In genomic region chr10:101777857-101778145, GRCh38 we compare ENCODE assay signal across 18 cellular contexts. TPM values are rescaled to one million over a fixed set of nuclear protein-coding genes. Genes with fewer than 3 reads are reported as not detected.
DNase-seq lines count a peak whose midpoint lies in the region; ATAC-seq and TF ChIP-seq lines count a peak whose summit lies in the region.
"Had no signal": no experiment of that assay in that cellular context is flagged by ENCODE, and none has a peak within 500 bp of the region (broad histone marks: within the 10 kb centered on the region; RNA-seq: fewer than 3 reads in every experiment).

No MANE protein-coding gene starts in this region.

- peaks cover 47% of the 10 kb centered on the region for H3K4me1 Mint-ChIP-seq in activated naive CD4-positive, alpha-beta T cell treated with anti-CD3 and anti-CD28 coated beads, Interleukin-2, amount 50 U/mL, for 24 hours
- H3K4me1 Mint-ChIP-seq in memory B cell, result peaks cover 35% of the 10 kb centered on the region
- peaks cover 39% of the 10 kb centered on the region for H3K4me1 Mint-ChIP-seq in type B pancreatic cell (ENCODE audit: unreplicated experiment)

- H3K27me3 Mint-ChIP-seq in activated naive CD4-positive, alpha-beta T cell treated with anti-CD3 and anti-CD28 coated beads, Interleukin-2, amount 50 U/mL, for 24 hours, result peaks cover 36% of the 10 kb centered on the region
- peaks cover 28% of the 10 kb centered on the region for H3K27me3 Mint-ChIP-seq in memory B cell
- peaks cover 64% of the 10 kb centered on the region for H3K27me3 Mint-ChIP-seq in type B pancreatic cell

- H3K27me3 ChIP-seq in RWPE2 (ENCODE audit: insufficient read depth, poor library complexity, severe bottlenecking) (peaks cover 42% of the 10 kb centered on the region), ovary (no peaks in the 10 kb centered on the region)

- no peaks in the 10 kb centered on the region for H3K9me3 Mint-ChIP-seq in activated naive CD4-positive, alpha-beta T cell treated with anti-CD3 and anti-CD28 coated beads, Interleukin-2, amount 50 U/mL, for 24 hours
- H3K9me3 Mint-ChIP-seq in memory B cell (no peaks in the 10 kb centered on the region), type B pancreatic cell (no peaks in the 10 kb centered on the region)
- H3K9me3 Mint-ChIP-seq: activated T-cell treated with anti-CD3 and anti-CD28 coated beads, Interleukin-2, amount 50 U/mL, for 72 hours had no signal

- H3K36me3 ChIP-seq in RWPE2 (ENCODE audit: low read depth), result peaks cover 4% of the 10 kb centered on the region; the same call in 1 of the 2 replicates
- H3K36me3 ChIP-seq in ovary, result no peaks in the 10 kb centered on the region
- H3K36me3 ChIP-seq: prostate gland had no signal

- peaks cover 4% of the 10 kb centered on the region for H3K4me1 ChIP-seq in RWPE2 (ENCODE audit: insufficient read depth, poor library complexity, severe bottlenecking)
- peaks cover 17% of the 10 kb centered on the region for H3K4me1 ChIP-seq in ovary (ENCODE audit: insufficient read depth)

- TF ChIP-seq CTCF in RWPE2 (IDR thresholded peaks at IDR 0.05; ENCODE audit: poor library complexity, severe bottlenecking) (no peak), type B pancreatic cell (conservative IDR thresholded peaks at IDR 0.05) (no peak), ovary (IDR thresholded peaks at IDR 0.05) (no peak)

- intact Hi-C loops in ovary (cut with DNase I), result loop anchor here (5.0 to 10.0 kb wide), 6 partner anchors 173 to 563 kb away; no protein-coding TSS in a partner anchor

- H3K27ac ChIP-seq in RWPE2 (ENCODE audit: poor library complexity, severe bottlenecking) (no peak overlapping the region), ovary (no peak overlapping the region)
- H3K27ac ChIP-seq: epithelial cell of prostate, prostate gland had no signal

- H3K4me3 ChIP-seq in RWPE2 (ENCODE audit: severe bottlenecking), result no peak overlapping the region
- no peak overlapping the region for H3K4me3 ChIP-seq in ovary
- H3K4me3 ChIP-seq: prostate gland had no signal

- no peak for TF ChIP-seq EP300 in ovary (IDR thresholded peaks at IDR 0.05)

- peaks cover 11% of the 10 kb centered on the region for H3K36me3 Mint-ChIP-seq in activated naive CD4-positive, alpha-beta T cell treated with anti-CD3 and anti-CD28 coated beads, Interleukin-2, amount 50 U/mL, for 24 hours
- H3K36me3 Mint-ChIP-seq in memory B cell, result no peaks in the 10 kb centered on the region
- H3K36me3 Mint-ChIP-seq in type B pancreatic cell, result peaks cover 10% of the 10 kb centered on the region

- ATAC-seq in RWPE2 (ENCODE audit: low read depth), result 0 out of 3 replicates have a peak, but pooled peaks have one; percentile 15
- ATAC-seq in memory B cell (ENCODE audit: low read depth), result no peak
- no peak for ATAC-seq in GM21423 (IDR thresholded peaks at IDR 0.05; ENCODE audit: unreplicated experiment)
- ATAC-seq: activated T-cell treated with anti-CD3 and anti-CD28 coated beads, Interleukin-2, amount 50 U/mL, for 72 hours had no signal

- TF ChIP-seq POLR2A in ovary (IDR thresholded peaks at IDR 0.05), result no peak

- no peak for DNase-seq in activated naive CD4-positive, alpha-beta T cell (lab: John Stamatoyannopoulos, UW)
- DNase-seq in RWPE2 (ENCODE audit: low spot score), result no peak
- no peak for DNase-seq in memory B cell (ENCODE audit: low spot score in 2 of 2)
- DNase-seq in type B pancreatic cell (ENCODE audit: extremely low spot score, unreplicated experiment), result no peak
- DNase-seq in RPMI8226, result no peak
- no peak for DNase-seq in ovary
- DNase-seq: activated T-cell treated with anti-CD3 and anti-CD28 coated beads, Interleukin-2, amount 50 U/mL, for 72 hours; amniotic stem cell; Calu3; GF-D8; SHP77 treated with DMSO at 0.1 percent for 48 hours; substantia nigra had no signal

- no peaks in the 10 kb centered on the region for H3K9me3 ChIP-seq in RWPE2 (ENCODE audit: severe bottlenecking)
- no peaks in the 10 kb centered on the region for H3K9me3 ChIP-seq in ovary
- H3K9me3 ChIP-seq: prostate gland had no signal

- peak overlapping the region; percentile 37 for H3K4me3 Mint-ChIP-seq in activated naive CD4-positive, alpha-beta T cell treated with anti-CD3 and anti-CD28 coated beads, Interleukin-2, amount 50 U/mL, for 24 hours
- H3K4me3 Mint-ChIP-seq in memory B cell (peak overlapping the region; percentile 41), type B pancreatic cell (peak overlapping the region; percentile 73)

- 78 to 100% (median 94%) methylated on average over 1 of the region's 1 CpG for WGBS in ovary, 3 donors

- no peak overlapping the region for H3K27ac Mint-ChIP-seq in activated naive CD4-positive, alpha-beta T cell treated with anti-CD3 and anti-CD28 coated beads, Interleukin-2, amount 50 U/mL, for 24 hours
- no peak overlapping the region for H3K27ac Mint-ChIP-seq in memory B cell
- no peak overlapping the region for H3K27ac Mint-ChIP-seq in type B pancreatic cell
- H3K27ac Mint-ChIP-seq: activated T-cell treated with anti-CD3 and anti-CD28 coated beads, Interleukin-2, amount 50 U/mL, for 72 hours had no signal

RNA-seq across cellular contexts. Expression of gene FGF8, which starts 1.9 kb away (rescaled TPM):
- total RNA-seq in type B pancreatic cell (ENCODE audit: low replicate concordance) (3.8 TPM in 1 of 2 replicates, not detected in the other), ovary (not detected)
- not detected for polyA plus RNA-seq in ovary
- total RNA-seq: Calu3, glomerular endothelial cell, mononuclear cell had no signal

RNA-seq across cellular contexts. Expression of gene NPM3, which starts 5.4 kb away (rescaled TPM):
- total RNA-seq in type B pancreatic cell (ENCODE audit: low replicate concordance) (47.2 and 63.6 TPM in 2 replicates), ovary (10 to 100 TPM; 23.1 to 64.8 (median 32.1) TPM)
- 10 to 100 TPM; 11.0 to 41.5 TPM for polyA plus RNA-seq in ovary

RNA-seq across cellular contexts. Expression of gene OGA, which starts 40.4 kb away (rescaled TPM):
- total RNA-seq in type B pancreatic cell (ENCODE audit: low replicate concordance) (99.5 and 99.6 TPM in 2 replicates), ovary (100 to 1,000 TPM in 5 of 7 donors, 10 to 100 TPM in 2; 85.3 to 134 (median 103) TPM)
- 10 to 100 TPM; 58.9 to 83.7 TPM for polyA plus RNA-seq in ovary
